13 cellular contexts compared by ENCODE assay signal in genomic region chr4:113080050-113080449, GRCh38. TPM values are rescaled to one million over a fixed set of nuclear protein-coding genes. Genes with fewer than 3 reads are reported as not detected.
DNase-seq lines count a peak whose midpoint lies in the region; ATAC-seq, FAIRE-seq and TF ChIP-seq lines count a peak whose summit lies in the region.
"Had no signal": no experiment of that assay in that cellular context is flagged by ENCODE, and none has a peak within 500 bp of the region (broad histone marks: within the 10 kb centered on the region; RNA-seq: fewer than 3 reads in every experiment).

No MANE protein-coding gene starts in this region.

- no peaks in the 10 kb centered on the region for H3K9me3 ChIP-seq in esophagus muscularis mucosa
- H3K9me3 ChIP-seq: neutrophil had no signal

- WGBS in esophagus muscularis mucosa: 88% methylated on average over 9 of the region's 9 CpGs

- TF ChIP-seq POLR2A in esophagus muscularis mucosa (IDR thresholded peaks at IDR 0.05; ENCODE audit: low read depth): no peak

- H3K36me3 ChIP-seq in esophagus muscularis mucosa: no peaks in the 10 kb centered on the region
- H3K36me3 ChIP-seq: neutrophil had no signal

- peak overlapping the region; percentile 69 for H3K4me3 Mint-ChIP-seq in glutamatergic neuron (ENCODE audit: unreplicated experiment)

- intact Hi-C loops in esophagus muscularis mucosa (cut with DNase I): loop anchor here (10.0 kb wide), 1 partner anchor 125 kb away; no protein-coding TSS in a partner anchor

- H3K4me3 ChIP-seq in esophagus muscularis mucosa: no peak overlapping the region

- H3K27me3 Mint-ChIP-seq in glutamatergic neuron (ENCODE audit: unreplicated experiment): peaks cover 21% of the 10 kb centered on the region

- H3K27ac ChIP-seq in esophagus muscularis mucosa (replicated peaks in 1 of 4): no peak overlapping the region
- H3K27ac ChIP-seq: neutrophil had no signal

- H3K36me3 Mint-ChIP-seq in glutamatergic neuron (ENCODE audit: unreplicated experiment): no peaks in the 10 kb centered on the region

- TF ChIP-seq EP300 in esophagus muscularis mucosa (IDR thresholded peaks at IDR 0.05): no peak

- no peaks in the 10 kb centered on the region for H3K27me3 ChIP-seq in esophagus muscularis mucosa
- H3K27me3 ChIP-seq: neutrophil had no signal

- H3K4me1 ChIP-seq in esophagus muscularis mucosa: no peaks in the 10 kb centered on the region

- peak; percentile 69 for FAIRE-seq in RCC 7860 (lab: Jason Lieb, UNC)

- ATAC-seq in GM21825 (IDR thresholded peaks at IDR 0.05; ENCODE audit: unreplicated experiment): peak; percentile 74
- no peak for ATAC-seq in GM21723 (IDR thresholded peaks at IDR 0.05; ENCODE audit: unreplicated experiment)

- TF ChIP-seq CTCF in glutamatergic neuron (IDR thresholded peaks at IDR 0.05; ENCODE audit: partially characterized antibody, unreplicated experiment) (no peak), esophagus muscularis mucosa (IDR thresholded peaks at IDR 0.05) (no peak)

- peaks cover 18% of the 10 kb centered on the region for H3K9me3 Mint-ChIP-seq in glutamatergic neuron (ENCODE audit: unreplicated experiment)

- peak overlapping the region; percentile 98 for H3K27ac Mint-ChIP-seq in glutamatergic neuron (ENCODE audit: unreplicated experiment)

- H3K4me1 Mint-ChIP-seq in glutamatergic neuron (ENCODE audit: low read depth, unreplicated experiment): peaks cover 56% of the 10 kb centered on the region

- DNase-seq in AG20443 (ENCODE audit: low spot score) (peak; percentile 14), RCC 7860 (ENCODE audit: low spot score) (peak; percentile 74), glutamatergic neuron (no peak), middle frontal gyrus (ENCODE audit: extremely low spot score, low spot score) (no peak), esophagus muscularis mucosa (ENCODE audit: extremely low spot score) (no peak), NAMALWA (ENCODE audit: low spot score) (no peak)
- DNase-seq: activated T-cell treated with anti-CD3 and anti-CD28 coated beads, Interleukin-2, amount 50 U/mL, for 1 hour; cerebellar nuclear complex; NCI-H69; T-helper 2 cell had no signal

RNA-seq across cellular contexts. Expression of gene ANK2, which starts 30.6 kb away (rescaled TPM):
- 1,513 TPM for total RNA-seq in glutamatergic neuron (ENCODE audit: unreplicated experiment)
- total RNA-seq in esophagus muscularis mucosa: 10 to 100 TPM; 76.8 to 88.0 (median 82.8) TPM

Comparison
In these comparisons a context has a peak if more than half of its experiments do, and no peak if none do; other contexts are left out.
1. DNase-seq: peak in AG20443 (single experiment) and RCC 7860 (single experiment); none in glutamatergic neuron (single experiment), middle frontal gyrus (single experiment), esophagus muscularis mucosa (single experiment) and NAMALWA (single experiment).
2. RNA of gene ANK2, which starts 30.6 kb away (total RNA-seq): 1,513 TPM in glutamatergic neuron (single experiment); 76.8 to 88.0 TPM in esophagus muscularis mucosa; every median in the first group is over 10 times any median in the second.